Comparison of ENCODE assay signal across 38 cellular contexts in genomic region chr19:30504272-30504671, GRCh38.
"Had no signal": no experiment of that assay in that cellular context is flagged by ENCODE, and none has a peak within 500 bp of the region (broad histone marks: within the 10 kb centered on the region; RNA-seq: fewer than 3 reads in every experiment).

No MANE protein-coding gene starts in this region.

- H3K9me3 ChIP-seq: adrenal gland, ascending aorta, body of pancreas, breast epithelium had no signal

- H3K4me1 ChIP-seq: adrenal gland, ascending aorta, body of pancreas, breast epithelium had no signal

- H3K4me1 Mint-ChIP-seq: activated naive CD4-positive, alpha-beta T cell treated with anti-CD3 and anti-CD28 coated beads, Interleukin-2, amount 10 ng/mL, durations not matched to agents 7 days and 5 days; activated naive CD4-positive, alpha-beta T cell treated with anti-CD3 and anti-CD28 coated beads, Interleukin-2, amount 50 U/mL, for 24 hours; activated naive CD8-positive, alpha-beta T cell treated with anti-CD3 and anti-CD28 coated beads for 36 hours; activated naive CD8-positive, alpha-beta T cell treated with anti-CD3 and anti-CD28 coated beads, Interleukin-2, amount 10 ng/mL, durations not matched to agents 7 days and 5 days; activated naive CD8-positive, alpha-beta T cell treated with anti-CD3 and anti-CD28 coated beads, Interleukin-2, amount 50 U/mL, for 24 hours; activated T-helper 17 cell treated with anti-CD3 and anti-CD28 coated beads, Interleukin-2, amount 50 U/mL, for 72 hours; central memory CD8-positive, alpha-beta T cell had no signal

- H3K4me3 ChIP-seq: adrenal gland, ascending aorta, body of pancreas, breast epithelium, cardiac muscle cell had no signal

- H3K27me3 Mint-ChIP-seq: activated naive CD4-positive, alpha-beta T cell treated with anti-CD3 and anti-CD28 coated beads, Interleukin-2, amount 10 ng/mL, durations not matched to agents 7 days and 5 days; activated naive CD8-positive, alpha-beta T cell treated with anti-CD3 and anti-CD28 coated beads, Interleukin-2, amount 10 ng/mL, durations not matched to agents 7 days and 5 days; activated naive CD8-positive, alpha-beta T cell treated with anti-CD3 and anti-CD28 coated beads, Interleukin-2, amount 50 U/mL, for 24 hours; brain had no signal

- H3K27me3 ChIP-seq: adrenal gland, ascending aorta, body of pancreas, brain microvascular endothelial cell had no signal

- H3K36me3 Mint-ChIP-seq: activated naive CD4-positive, alpha-beta T cell treated with anti-CD3 and anti-CD28 coated beads, Interleukin-2, amount 10 ng/mL, durations not matched to agents 7 days and 5 days; activated naive CD4-positive, alpha-beta T cell treated with anti-CD3 and anti-CD28 coated beads, Interleukin-2, amount 50 U/mL, for 24 hours; activated naive CD4-positive, alpha-beta T cell treated with anti-CD3 and anti-CD28 coated beads, Interleukin-2, amount 50 U/mL, for 72 hours; activated naive CD8-positive, alpha-beta T cell; activated naive CD8-positive, alpha-beta T cell treated with anti-CD3 and anti-CD28 coated beads for 36 hours; activated naive CD8-positive, alpha-beta T cell treated with anti-CD3 and anti-CD28 coated beads, Interleukin-2, amount 10 ng/mL, durations not matched to agents 7 days and 5 days; brain had no signal

- H3K27ac Mint-ChIP-seq: activated naive CD4-positive, alpha-beta T cell treated with anti-CD3 and anti-CD28 coated beads for 36 hours; activated naive CD4-positive, alpha-beta T cell treated with anti-CD3 and anti-CD28 coated beads, Interleukin-2, amount 10 ng/mL, durations not matched to agents 7 days and 5 days; activated naive CD4-positive, alpha-beta T cell treated with anti-CD3 and anti-CD28 coated beads, Interleukin-2, amount 50 U/mL, for 24 hours; activated naive CD4-positive, alpha-beta T cell treated with anti-CD3 and anti-CD28 coated beads, Interleukin-2, amount 50 U/mL, for 72 hours; activated naive CD8-positive, alpha-beta T cell; activated naive CD8-positive, alpha-beta T cell treated with anti-CD3 and anti-CD28 coated beads for 36 hours; activated naive CD8-positive, alpha-beta T cell treated with anti-CD3 and anti-CD28 coated beads, Interleukin-2, amount 10 ng/mL, durations not matched to agents 7 days and 5 days; activated naive CD8-positive, alpha-beta T cell treated with anti-CD3 and anti-CD28 coated beads, Interleukin-2, amount 50 U/mL, for 24 hours; activated T-cell treated with anti-CD3 and anti-CD28 coated beads, Interleukin-2, amount 50 U/mL, for 24 hours; activated T-helper 1 cell treated with anti-CD3 and anti-CD28 coated beads, Interleukin-12 subunit alpha, Interleukin-12 subunit beta, Interleukin-2, Interleukin-4 antibody, amounts not matched to agents 30 ng/mL and 10 ng/mL and 1 ng/mL, durations not matched to agents 14 hours and 24 hours and 36 hours; activated T-helper 17 cell treated with anti-CD3 and anti-CD28 coated beads, Interleukin-2, amount 50 U/mL, for 72 hours; activated T-helper 2 cell treated with anti-CD3 and anti-CD28 coated beads, Interferon-gamma antibody, Interleukin-2, Interleukin-4, amounts not matched to agents 10 μg/mL and 5 μg/mL and 100 μg/mL, durations not matched to agents 14 hours and 24 hours and 36 hours; brain had no signal

- DNase-seq: activated effector memory CD4-positive, alpha-beta T cell treated with anti-CD3 and anti-CD28 coated beads, Interleukin-2, amount 50 U/mL, for 16 hours; activated effector memory CD4-positive, alpha-beta T cell treated with Interleukin-2 at 50 U/mL for 16 hours; activated gamma-delta T cell; activated gamma-delta T cell treated with Interleukin-2 at 50 U/mL for 16 hours; activated naive CD4-positive, alpha-beta T cell; activated naive CD4-positive, alpha-beta T cell treated with anti-CD3 and anti-CD28 coated beads for 36 hours; activated naive CD4-positive, alpha-beta T cell treated with anti-CD3 and anti-CD28 coated beads, Interleukin-2, amount 10 ng/mL, durations not matched to agents 7 days and 5 days; activated naive CD4-positive, alpha-beta T cell treated with anti-CD3 and anti-CD28 coated beads, Interleukin-2, amount 50 U/mL, for 16 hours; activated naive CD4-positive, alpha-beta T cell treated with Interleukin-2 at 50 U/mL for 16 hours; activated naive CD8-positive, alpha-beta T cell treated with anti-CD3 and anti-CD28 coated beads for 36 hours; activated naive CD8-positive, alpha-beta T cell treated with anti-CD3 and anti-CD28 coated beads, Interleukin-2, amount 10 ng/mL, durations not matched to agents 7 days and 5 days; activated naive CD8-positive, alpha-beta T cell treated with anti-CD3 and anti-CD28 coated beads, Interleukin-2, amount 50 U/mL, for 24 hours; activated T-cell treated with anti-CD3 and anti-CD28 coated beads, Interleukin-2, amount 50 U/mL, for 1 hour; activated T-cell treated with anti-CD3 and anti-CD28 coated beads, Interleukin-2, amount 50 U/mL, for 24 hours; activated T-cell treated with anti-CD3 and anti-CD28 coated beads, Interleukin-2, amount 50 U/mL, for 4 hours; activated T-cell treated with anti-CD3 and anti-CD28 coated beads, Interleukin-2, amount 50 U/mL, for 48 hours; activated T-cell treated with anti-CD3 and anti-CD28 coated beads, Interleukin-2, amount 50 U/mL, for 72 hours; adrenal gland; amniotic stem cell; amygdala; anterior cingulate cortex; aorta; body of pancreas; brain microvascular endothelial cell; caudate nucleus; central memory CD4-positive, alpha-beta T cell; cerebellar nuclear complex had no signal

- H3K9me3 Mint-ChIP-seq: activated naive CD4-positive, alpha-beta T cell treated with anti-CD3 and anti-CD28 coated beads for 36 hours; activated naive CD4-positive, alpha-beta T cell treated with anti-CD3 and anti-CD28 coated beads, Interleukin-2, amount 10 ng/mL, durations not matched to agents 7 days and 5 days; activated naive CD4-positive, alpha-beta T cell treated with anti-CD3 and anti-CD28 coated beads, Interleukin-2, amount 50 U/mL, for 24 hours; activated naive CD4-positive, alpha-beta T cell treated with anti-CD3 and anti-CD28 coated beads, Interleukin-2, amount 50 U/mL, for 72 hours; activated naive CD8-positive, alpha-beta T cell treated with anti-CD3 and anti-CD28 coated beads for 36 hours; activated naive CD8-positive, alpha-beta T cell treated with anti-CD3 and anti-CD28 coated beads, Interleukin-2, amount 10 ng/mL, durations not matched to agents 7 days and 5 days; activated naive CD8-positive, alpha-beta T cell treated with anti-CD3 and anti-CD28 coated beads, Interleukin-2, amount 50 U/mL, for 24 hours; activated T-cell treated with anti-CD3 and anti-CD28 coated beads, Interleukin-2, amount 50 U/mL, for 24 hours; activated T-cell treated with anti-CD3 and anti-CD28 coated beads, Interleukin-2, amount 50 U/mL, for 4 hours; activated T-cell treated with anti-CD3 and anti-CD28 coated beads, Interleukin-2, amount 50 U/mL, for 72 hours; activated T-helper 1 cell treated with anti-CD3 and anti-CD28 coated beads, Interleukin-12 subunit alpha, Interleukin-12 subunit beta, Interleukin-2, Interleukin-4 antibody, amounts not matched to agents 30 ng/mL and 10 ng/mL and 1 ng/mL, durations not matched to agents 14 hours and 24 hours and 36 hours; activated T-helper 17 cell treated with anti-CD3 and anti-CD28 coated beads, Interleukin-2, amount 50 U/mL, for 72 hours; activated T-helper 2 cell treated with anti-CD3 and anti-CD28 coated beads, Interferon-gamma antibody, Interleukin-2, Interleukin-4, amounts not matched to agents 10 μg/mL and 5 μg/mL and 100 μg/mL, durations not matched to agents 14 hours and 24 hours and 36 hours; brain; central memory CD8-positive, alpha-beta T cell had no signal

- H3K36me3 ChIP-seq: adrenal gland, ascending aorta, brain microvascular endothelial cell, breast epithelium, cardiac muscle cell had no signal

- H3K4me3 Mint-ChIP-seq: activated naive CD4-positive, alpha-beta T cell treated with anti-CD3 and anti-CD28 coated beads for 36 hours; activated naive CD4-positive, alpha-beta T cell treated with anti-CD3 and anti-CD28 coated beads, Interleukin-2, amount 10 ng/mL, durations not matched to agents 7 days and 5 days; activated naive CD4-positive, alpha-beta T cell treated with anti-CD3 and anti-CD28 coated beads, Interleukin-2, amount 50 U/mL, for 24 hours; activated naive CD8-positive, alpha-beta T cell; activated naive CD8-positive, alpha-beta T cell treated with anti-CD3 and anti-CD28 coated beads for 36 hours; activated naive CD8-positive, alpha-beta T cell treated with anti-CD3 and anti-CD28 coated beads, Interleukin-2, amount 10 ng/mL, durations not matched to agents 7 days and 5 days; activated naive CD8-positive, alpha-beta T cell treated with anti-CD3 and anti-CD28 coated beads, Interleukin-2, amount 50 U/mL, for 24 hours; activated T-cell treated with anti-CD3 and anti-CD28 coated beads, Interleukin-2, amount 50 U/mL, for 24 hours; activated T-cell treated with anti-CD3 and anti-CD28 coated beads, Interleukin-2, amount 50 U/mL, for 4 hours; activated T-cell treated with anti-CD3 and anti-CD28 coated beads, Interleukin-2, amount 50 U/mL, for 72 hours; activated T-helper 1 cell treated with anti-CD3 and anti-CD28 coated beads, Interleukin-12 subunit alpha, Interleukin-12 subunit beta, Interleukin-2, Interleukin-4 antibody, amounts not matched to agents 30 ng/mL and 10 ng/mL and 1 ng/mL, durations not matched to agents 14 hours and 24 hours and 36 hours; activated T-helper 17 cell treated with anti-CD3 and anti-CD28 coated beads, Interleukin-2, amount 50 U/mL, for 72 hours; brain; central memory CD8-positive, alpha-beta T cell had no signal

- H3K27ac ChIP-seq: adrenal gland, ascending aorta, body of pancreas, brain microvascular endothelial cell, breast epithelium, cardiac muscle cell had no signal

- ATAC-seq: activated naive CD4-positive, alpha-beta T cell treated with anti-CD3 and anti-CD28 coated beads, Interleukin-2, amount 50 U/mL, for 72 hours; activated naive CD8-positive, alpha-beta T cell treated with anti-CD3 and anti-CD28 coated beads, Interleukin-2, amount 50 U/mL, for 24 hours; activated T-cell treated with anti-CD3 and anti-CD28 coated beads, Interleukin-2, amount 50 U/mL, for 4 hours; activated T-cell treated with anti-CD3 and anti-CD28 coated beads, Interleukin-2, amount 50 U/mL, for 72 hours; activated T-helper 17 cell treated with anti-CD3 and anti-CD28 coated beads, Interleukin-2, amount 50 U/mL, for 72 hours; body of pancreas had no signal
